28 cellular contexts compared by ENCODE assay signal in the genomic region with DNA sequence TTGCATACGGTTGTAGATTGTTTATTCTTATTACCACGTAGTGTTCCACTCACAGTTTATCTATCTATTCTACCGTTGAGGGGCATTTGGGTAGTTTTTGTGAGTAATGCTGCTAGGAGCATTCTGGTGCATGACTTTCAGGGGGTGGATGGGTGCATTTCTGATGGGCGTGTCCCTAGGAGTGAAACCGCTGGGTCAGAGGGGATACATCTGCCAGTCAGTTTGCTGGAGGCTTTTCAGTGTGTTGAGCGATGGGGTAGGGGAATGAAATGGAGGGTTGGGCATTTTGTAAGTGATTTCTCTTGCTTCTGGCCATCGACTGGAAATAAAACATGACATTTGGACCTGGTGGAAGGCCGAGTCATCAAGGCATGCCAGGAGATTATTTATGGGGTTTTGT. TPM values are rescaled to one million over a fixed set of nuclear protein-coding genes. Genes with fewer than 3 reads are reported as not detected.
"Had no signal": no experiment of that assay in that cellular context is flagged by ENCODE, and none has a peak within 500 bp of the region (broad histone marks: within the 10 kb centered on the region; RNA-seq: fewer than 3 reads in every experiment).

No MANE protein-coding gene starts in this region.

- H3K27ac Mint-ChIP-seq: stimulated activated effector memory CD8-positive, alpha-beta T cell treated with anti-CD3 and anti-CD28 coated beads, Interleukin-12 subunit alpha, Interleukin-12 subunit beta, amount 100 ng/mL, for 72 hours; stimulated activated memory B cell treated with anti-CD40 and anti-IgM and Interleukin-4, amounts not matched to agents 10 μg/mL and 1 μg/mL and 100 μg/mL, for 72 hours; stimulated activated naive B cell treated with anti-CD40 and anti-IgM and Interleukin-4, amounts not matched to agents 10 μg/mL and 1 μg/mL and 100 μg/mL, for 72 hours; stimulated activated naive CD8-positive, alpha-beta T cell treated with anti-CD3 and anti-CD28 coated beads, Interleukin-15, amount 100 ng/mL, for 72 hours; stimulated activated naive CD8-positive, alpha-beta T cell treated with anti-CD3 and anti-CD28 coated beads, Interleukin-15, Interleukin-2, amounts not matched to agents 100 ng/mL and 50 ng/mL, for 24 hours; type B pancreatic cell had no signal

- H3K4me1 Mint-ChIP-seq: stimulated activated effector memory CD8-positive, alpha-beta T cell treated with anti-CD3 and anti-CD28 coated beads, Interleukin-12 subunit alpha, Interleukin-12 subunit beta, amount 100 ng/mL, for 72 hours; stimulated activated memory B cell treated with anti-CD40 and anti-IgM and Interleukin-4, amounts not matched to agents 10 μg/mL and 1 μg/mL and 100 μg/mL, for 72 hours; stimulated activated naive B cell treated with anti-CD40 and anti-IgM and Interleukin-4, amounts not matched to agents 10 μg/mL and 1 μg/mL and 100 μg/mL, for 72 hours; stimulated activated naive CD8-positive, alpha-beta T cell treated with anti-CD3 and anti-CD28 coated beads, Interleukin-15, amount 100 ng/mL, for 72 hours had no signal

- H3K27me3 Mint-ChIP-seq: stimulated activated memory B cell treated with anti-CD40 and anti-IgM and Interleukin-4, amounts not matched to agents 10 μg/mL and 1 μg/mL and 100 μg/mL, for 72 hours had no signal

- H3K36me3 Mint-ChIP-seq: stimulated activated effector memory CD8-positive, alpha-beta T cell treated with anti-CD3 and anti-CD28 coated beads, Interleukin-12 subunit alpha, Interleukin-12 subunit beta, amount 100 ng/mL, for 72 hours; stimulated activated memory B cell treated with anti-CD40 and anti-IgM and Interleukin-4, amounts not matched to agents 10 μg/mL and 1 μg/mL and 100 μg/mL, for 72 hours; stimulated activated naive B cell treated with anti-CD40 and anti-IgM and Interleukin-4, amounts not matched to agents 10 μg/mL and 1 μg/mL and 100 μg/mL, for 72 hours; type B pancreatic cell had no signal

- H3K36me3 ChIP-seq: stomach, thoracic aorta, thyroid gland, tibial artery, tibial nerve, transverse colon, upper lobe of left lung, upper lobe of right lung, uterus, vagina had no signal

- H3K4me1 ChIP-seq: stomach, testis, thyroid gland, tibial artery, tibial nerve, transverse colon, upper lobe of left lung, upper lobe of right lung, uterus, vagina had no signal

- H3K9me3 Mint-ChIP-seq: stimulated activated effector memory CD8-positive, alpha-beta T cell treated with anti-CD3 and anti-CD28 coated beads, Interleukin-12 subunit alpha, Interleukin-12 subunit beta, amount 100 ng/mL, for 72 hours; stimulated activated naive CD8-positive, alpha-beta T cell treated with anti-CD3 and anti-CD28 coated beads, Interleukin-15, amount 100 ng/mL, for 72 hours; stimulated activated naive CD8-positive, alpha-beta T cell treated with anti-CD3 and anti-CD28 coated beads, Interleukin-15, Interleukin-2, amounts not matched to agents 100 ng/mL and 50 ng/mL, for 24 hours; type B pancreatic cell had no signal

- H3K4me3 ChIP-seq: stomach, testis, thoracic aorta, thyroid gland, tibial artery, tibial nerve, transverse colon, upper lobe of left lung, upper lobe of right lung, uterus, vagina had no signal

- H3K27me3 ChIP-seq: stomach, testis, thyroid gland, tibial artery, upper lobe of left lung, upper lobe of right lung, uterus had no signal

- H3K9me3 ChIP-seq: stomach, testis, thoracic aorta, thyroid gland, tibial artery, tibial nerve, transverse colon, upper lobe of left lung, upper lobe of right lung, uterus, vagina had no signal

- ATAC-seq: stimulated activated effector memory CD8-positive, alpha-beta T cell treated with anti-CD3 and anti-CD28 coated beads, Interleukin-12 subunit alpha, Interleukin-12 subunit beta, amount 100 ng/mL, for 72 hours; stimulated activated memory B cell treated with anti-CD40 and anti-IgM and Interleukin-4, amounts not matched to agents 10 μg/mL and 1 μg/mL and 100 μg/mL, for 72 hours; stimulated activated naive B cell treated with anti-CD40 and anti-IgM and Interleukin-4, amounts not matched to agents 10 μg/mL and 1 μg/mL and 100 μg/mL, for 72 hours; stimulated activated naive CD8-positive, alpha-beta T cell treated with anti-CD3 and anti-CD28 coated beads, Interleukin-15, amount 100 ng/mL, for 72 hours; stimulated activated naive CD8-positive, alpha-beta T cell treated with anti-CD3 and anti-CD28 coated beads, Interleukin-15, Interleukin-2, amounts not matched to agents 100 U/mL and 50 U/mL, for 24 hours; upper lobe of right lung had no signal

- H3K4me3 Mint-ChIP-seq: stimulated activated effector memory CD8-positive, alpha-beta T cell treated with anti-CD3 and anti-CD28 coated beads, Interleukin-12 subunit alpha, Interleukin-12 subunit beta, amount 100 ng/mL, for 72 hours; stimulated activated memory B cell treated with anti-CD40 and anti-IgM and Interleukin-4, amounts not matched to agents 10 μg/mL and 1 μg/mL and 100 μg/mL, for 72 hours; stimulated activated naive B cell treated with anti-CD40 and anti-IgM and Interleukin-4, amounts not matched to agents 10 μg/mL and 1 μg/mL and 100 μg/mL, for 72 hours; stimulated activated naive CD8-positive, alpha-beta T cell treated with anti-CD3 and anti-CD28 coated beads, Interleukin-15, amount 100 ng/mL, for 72 hours; stimulated activated naive CD8-positive, alpha-beta T cell treated with anti-CD3 and anti-CD28 coated beads, Interleukin-15, Interleukin-2, amounts not matched to agents 100 ng/mL and 50 ng/mL, for 24 hours; type B pancreatic cell had no signal

- DNase-seq: stimulated activated CD4-positive, alpha-beta T cell treated with anti-CD3 and anti-CD28 coated beads, Interleukin-2, amount 100 ng/mL, for 48 hours; stimulated activated CD4-positive, alpha-beta T cell treated with anti-CD3 and anti-CD28 coated beads, Interleukin-4, amount 100 ng/mL, for 1 hour; stimulated activated CD4-positive, alpha-beta T cell treated with anti-CD3 and anti-CD28 coated beads, Interleukin-4, amount 100 ng/mL, for 24 hours; stimulated activated CD4-positive, alpha-beta T cell treated with anti-CD3 and anti-CD28 coated beads, Interleukin-4, amount 100 ng/mL, for 4 hours; stimulated activated CD8-positive, alpha-beta memory T cell treated with anti-CD3 and anti-CD28 coated beads, Interleukin-4, amount 100 ng/mL, for 48 hours; stimulated activated naive B cell treated with anti-CD40 and anti-IgM and Interleukin-4, amounts not matched to agents 10 μg/mL and 1 μg/mL and 100 μg/mL, for 72 hours; stimulated activated naive CD4-positive, alpha-beta T cell; stimulated activated naive CD4-positive, alpha-beta T cell treated with Interleukin-2 at 50 U/mL for 16 hours; stimulated activated naive CD8-positive, alpha-beta T cell treated with anti-CD3 and anti-CD28 coated beads, Interleukin-15, amount 100 ng/mL, for 72 hours; stimulated activated naive CD8-positive, alpha-beta T cell treated with anti-CD3 and anti-CD28 coated beads, Interleukin-15, Interleukin-2, amounts not matched to agents 100 U/mL and 50 U/mL, for 24 hours; stomach; substantia nigra; testis; thyroid gland; tibial artery; transverse colon; trophoblast cell; upper lobe of right lung; uterus had no signal

- H3K27ac ChIP-seq: stomach, testis, thoracic aorta, thyroid gland, tibial artery, tibial nerve, transverse colon, upper lobe of left lung, upper lobe of right lung, uterus, vagina had no signal

RNA-seq across cellular contexts. Expression of a gene that starts 17.0 kb away (rescaled TPM):
- total RNA-seq: temporal lobe had no signal
